ENCODE assay signal across 16 cellular contexts in genomic region chr1:6110326-6110725, GRCh38.
"Had no signal": no experiment of that assay in that cellular context is flagged by ENCODE, and none has a peak within 500 bp of the region (broad histone marks: within the 10 kb centered on the region; RNA-seq: fewer than 3 reads in every experiment).

No MANE protein-coding gene starts in this region.

- H3K27me3 ChIP-seq: testis had no signal

- H3K36me3 ChIP-seq: heart right ventricle, left lung, sigmoid colon, tibial nerve had no signal

- DNase-seq: cortex of kidney; effector memory CD4-positive, alpha-beta T cell; hypothalamus; mammary epithelial cell; naive thymus-derived CD4-positive, alpha-beta T cell; stimulated activated CD4-positive, alpha-beta T cell treated with anti-CD3 and anti-CD28 coated beads, Interleukin-2, amount 100 ng/mL, for 24 hours; stimulated activated CD4-positive, alpha-beta T cell treated with anti-CD3 and anti-CD28 coated beads, Interleukin-4, amount 100 ng/mL, for 4 hours; stimulated activated naive B cell treated with anti-CD40 and anti-IgM and Interleukin-4, amounts not matched to agents 10 μg/mL and 1 μg/mL and 100 μg/mL, for 72 hours; stimulated activated naive CD8-positive, alpha-beta T cell treated with anti-CD3 and anti-CD28 coated beads, Interleukin-15, amount 100 ng/mL, for 72 hours; testis had no signal

- H3K9me3 ChIP-seq: left lung, sigmoid colon, testis had no signal

- H3K27ac ChIP-seq: heart right ventricle, left lung, sigmoid colon, skin epidermis, testis, tibial nerve had no signal

- H3K4me3 ChIP-seq: heart right ventricle, left lung, sigmoid colon, skin epidermis, testis, tibial nerve had no signal

- H3K4me1 ChIP-seq: heart right ventricle, left lung, sigmoid colon, testis, tibial nerve had no signal

- ATAC-seq: esophagus mucosa; heart right ventricle; left lung; naive thymus-derived CD4-positive, alpha-beta T cell; stimulated activated naive B cell treated with anti-CD40 and anti-IgM and Interleukin-4, amounts not matched to agents 10 μg/mL and 1 μg/mL and 100 μg/mL, for 72 hours; stimulated activated naive CD8-positive, alpha-beta T cell treated with anti-CD3 and anti-CD28 coated beads, Interleukin-15, amount 100 ng/mL, for 72 hours had no signal
